ENCODE assay signal across 1 cellular context in genomic region chr11:58830693-58831301, GRCh38.
TF ChIP-seq lines count a peak whose summit lies in the region.

No MANE protein-coding gene starts in this region.

TF ChIP-seq in K562, 482 proteins besides CTCF, POLR2A, EP300 and RAD21 (continued from another document):
- TF ChIP-seq, protein P1, sequence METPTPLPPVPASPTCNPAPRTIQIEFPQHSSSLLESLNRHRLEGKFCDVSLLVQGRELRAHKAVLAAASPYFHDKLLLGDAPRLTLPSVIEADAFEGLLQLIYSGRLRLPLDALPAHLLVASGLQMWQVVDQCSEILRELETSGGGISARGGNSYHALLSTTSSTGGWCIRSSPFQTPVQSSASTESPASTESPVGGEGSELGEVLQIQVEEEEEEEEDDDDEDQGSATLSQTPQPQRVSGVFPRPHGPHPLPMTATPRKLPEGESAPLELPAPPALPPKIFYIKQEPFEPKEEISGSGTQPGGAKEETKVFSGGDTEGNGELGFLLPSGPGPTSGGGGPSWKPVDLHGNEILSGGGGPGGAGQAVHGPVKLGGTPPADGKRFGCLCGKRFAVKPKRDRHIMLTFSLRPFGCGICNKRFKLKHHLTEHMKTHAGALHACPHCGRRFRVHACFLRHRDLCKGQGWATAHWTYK (CRISPR knock-in tag; IDR thresholded peaks at IDR 0.05), result no peak
- TF ChIP-seq RERE (CRISPR knock-in tag; IDR thresholded peaks at IDR 0.05; ENCODE audit: borderline replicate concordance) (no peak), HDGF (IDR thresholded peaks at IDR 0.05) (no peak)
TF ChIP-seq in K562: peak in this region for 0.
